ENCODE assay signal across 12 cellular contexts in the genomic region with DNA sequence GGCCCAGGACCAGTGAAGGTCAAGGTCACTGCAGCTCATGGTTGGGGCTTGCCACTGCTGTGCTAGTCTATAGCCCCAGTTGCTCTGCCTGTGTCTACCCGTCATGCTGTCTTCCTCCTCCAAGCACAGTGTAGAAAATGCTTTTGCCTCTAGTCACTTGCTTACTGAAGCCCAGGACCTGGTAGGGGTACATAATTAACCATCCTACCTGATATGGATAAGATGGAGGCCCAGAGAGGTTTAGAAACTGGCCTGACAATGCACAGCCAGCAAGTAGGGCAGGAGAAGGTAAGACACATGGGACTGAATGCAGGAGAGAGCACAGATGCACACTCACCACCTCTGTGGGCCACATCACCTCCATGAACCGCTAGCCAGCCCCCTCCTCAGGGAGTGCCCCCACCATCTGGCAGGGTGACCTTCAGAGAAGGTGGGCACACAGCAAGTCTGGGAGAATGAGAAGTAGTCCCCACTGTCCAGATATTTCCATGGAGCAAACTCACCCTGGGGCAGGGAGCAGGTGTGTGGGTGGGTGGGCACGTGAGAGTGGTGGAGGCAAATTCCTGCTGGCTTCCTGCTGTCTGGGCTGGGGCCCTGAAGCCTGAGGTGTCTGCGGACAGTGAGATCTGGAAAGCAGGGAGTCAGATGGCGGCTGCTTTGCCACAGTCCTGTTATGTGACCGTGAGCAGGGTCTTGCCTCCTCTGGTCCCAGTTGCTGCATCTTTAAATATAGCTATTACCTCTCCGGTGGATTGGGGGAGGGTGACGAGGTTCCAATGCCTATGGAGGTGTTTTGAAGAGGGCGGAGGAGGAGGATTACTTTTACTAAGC. TPM values are rescaled to one million over a fixed set of nuclear protein-coding genes. Genes with fewer than 3 reads are reported as not detected.
DNase-seq lines count a peak whose midpoint lies in the region; ATAC-seq and TF ChIP-seq lines count a peak whose summit lies in the region.
"Had no signal": no experiment of that assay in that cellular context is flagged by ENCODE, and none has a peak within 500 bp of the region (broad histone marks: within the 10 kb centered on the region; RNA-seq: fewer than 3 reads in every experiment).

No MANE protein-coding gene starts in this region.

- H3K36me3 Mint-ChIP-seq in nephron progenitor cell (ENCODE audit: low read depth) = no peaks in the 10 kb centered on the region

- H3K4me1 ChIP-seq in esophagus muscularis mucosa = peaks cover 35 to 71% (median 66%) of the 10 kb centered on the region in 4 donors
- H3K4me1 ChIP-seq in upper lobe of left lung = peaks cover 8 to 29% (median 17%) of the 10 kb centered on the region in 4 donors

- TF ChIP-seq CTCF in RWPE1 (conservative IDR thresholded peaks at IDR 0.05; ENCODE audit: low read depth) (no peak), esophagus muscularis mucosa (IDR thresholded peaks at IDR 0.05) (no peak), nephron progenitor cell (IDR thresholded peaks at IDR 0.05) (no peak), upper lobe of left lung (IDR thresholded peaks at IDR 0.05) (no peak)

- POLR2A ChIA-PET in RWPE1 (lab: Yijun Ruan, JAX; ENCODE audit: low non-redundant PET) = no interaction called here

- H3K4me1 Mint-ChIP-seq in nephron progenitor cell = peaks cover 34% of the 10 kb centered on the region

- TF ChIP-seq EP300 in esophagus muscularis mucosa (IDR thresholded peaks at IDR 0.05) = no peak
- no peak for TF ChIP-seq EP300 in upper lobe of left lung (IDR thresholded peaks at IDR 0.05)

- WGBS in esophagus muscularis mucosa = 43% methylated on average over 9 of the region's 9 CpGs
- WGBS in upper lobe of left lung, 2 donors = 57 to 67% methylated on average over 5 to 8 of the region's 9 CpGs

- H3K9me3 ChIP-seq in esophagus muscularis mucosa (no peaks in the 10 kb centered on the region), upper lobe of left lung (no peaks in the 10 kb centered on the region)

- H3K4me3 ChIP-seq in esophagus muscularis mucosa = peak overlapping the region; percentile 75 to 83 (median 80)
- peak overlapping the region; percentile 51 to 63 (median 54) for H3K4me3 ChIP-seq in upper lobe of left lung

- peak overlapping the region; percentile 4 for H3K4me3 Mint-ChIP-seq in nephron progenitor cell
- H3K4me3 Mint-ChIP-seq: activated CD8-positive, alpha-beta T cell treated with anti-CD3 and anti-CD28 coated beads for 36 hours had no signal

- TF ChIP-seq POLR2A in esophagus muscularis mucosa (IDR thresholded peaks at IDR 0.05; ENCODE audit: low read depth) = no peak
- no peak for TF ChIP-seq POLR2A in upper lobe of left lung (IDR thresholded peaks at IDR 0.05)

- peak overlapping the region; percentile 69 for H3K27ac Mint-ChIP-seq in nephron progenitor cell
- H3K27ac Mint-ChIP-seq: activated CD8-positive, alpha-beta T cell treated with anti-CD3 and anti-CD28 coated beads for 36 hours had no signal

- intact Hi-C loops in esophagus muscularis mucosa (cut with DNase I) = loop anchor here (2.0 to 5.0 kb wide), 2 partner anchors 44 to 73 kb away; no protein-coding TSS in a partner anchor

- H3K36me3 ChIP-seq in esophagus muscularis mucosa = no peaks in the 10 kb centered on the region
- no peaks in the 10 kb centered on the region for H3K36me3 ChIP-seq in upper lobe of left lung

- ATAC-seq in upper lobe of left lung (ENCODE audit: low FRiP score in 2 of 2) (no peak), GM21381 (IDR thresholded peaks at IDR 0.05; ENCODE audit: unreplicated experiment) (no peak)

- H3K9me3 Mint-ChIP-seq in nephron progenitor cell = no peaks in the 10 kb centered on the region
- H3K9me3 Mint-ChIP-seq: activated CD8-positive, alpha-beta T cell treated with anti-CD3 and anti-CD28 coated beads for 36 hours had no signal

- H3K27me3 Mint-ChIP-seq in nephron progenitor cell (ENCODE audit: low read depth, poor library complexity) = peaks cover 17% of the 10 kb centered on the region
- H3K27me3 Mint-ChIP-seq: activated CD8-positive, alpha-beta T cell treated with anti-CD3 and anti-CD28 coated beads for 36 hours had no signal

- CTCF ChIA-PET in RWPE1 (lab: Yijun Ruan, JAX) = no interaction called here

- DNase-seq in RWPE1 (ENCODE audit: low spot score) (no peak), esophagus muscularis mucosa (ENCODE audit: extremely low spot score) (no peak), nephron progenitor cell (no peak), upper lobe of left lung (no peak), HCEC 1CT (no peak)
- DNase-seq in activated CD4-positive, alpha-beta T cell treated with anti-CD3 and anti-CD28 coated beads for 4 hours = no peak
- DNase-seq: glutamatergic neuron, NCI-H1436 treated with DMSO at 0.1 percent for 48 hours had no signal

- H3K27ac ChIP-seq in RWPE1 (peak overlapping the region; percentile 49; the same call in 1 of the 2 replicates), esophagus muscularis mucosa (replicated peaks in 1 of 4) (peak overlapping the region; percentile 95 to 97 (median 96)), upper lobe of left lung (peak overlapping the region; percentile 86 to 94 (median 91))

- H3K27me3 ChIP-seq in esophagus muscularis mucosa (no peaks in the 10 kb centered on the region), upper lobe of left lung (no peaks in the 10 kb centered on the region)

RNA-seq across cellular contexts. Expression of a gene that starts 1.0 kb away (rescaled TPM):
- 10 to 100 TPM; 26.8 to 40.4 (median 29.9) TPM for total RNA-seq in esophagus muscularis mucosa
- 100 to 1,000 TPM in 1 of 6 donors, 10 to 100 TPM in 4, 1 to 10 TPM in 1; 6.3 to 106 (median 31.7) TPM for total RNA-seq in upper lobe of left lung

RNA-seq across cellular contexts. Expression of a gene that starts 14.7 kb away (rescaled TPM):
- not detected for total RNA-seq in esophagus muscularis mucosa
- total RNA-seq in upper lobe of left lung = 1 to 10 TPM in 1 of 6 donors, under 1 TPM in 3, not detected in 2; 0.39 to 4.7 (median 0.71) TPM
- total RNA-seq: SK-MEL-5 had no signal

RNA-seq across cellular contexts. Expression of a gene that starts 31.2 kb away (rescaled TPM):
- not detected for total RNA-seq in esophagus muscularis mucosa
- 10 to 100 TPM in 1 of 6 donors, 1 to 10 TPM in 2, not detected in 3; 2.8 to 24.2 (median 5.8) TPM for total RNA-seq in upper lobe of left lung
- total RNA-seq: sciatic nerve had no signal
